ENCODE assay signal across 2 cellular contexts in the genomic region with DNA sequence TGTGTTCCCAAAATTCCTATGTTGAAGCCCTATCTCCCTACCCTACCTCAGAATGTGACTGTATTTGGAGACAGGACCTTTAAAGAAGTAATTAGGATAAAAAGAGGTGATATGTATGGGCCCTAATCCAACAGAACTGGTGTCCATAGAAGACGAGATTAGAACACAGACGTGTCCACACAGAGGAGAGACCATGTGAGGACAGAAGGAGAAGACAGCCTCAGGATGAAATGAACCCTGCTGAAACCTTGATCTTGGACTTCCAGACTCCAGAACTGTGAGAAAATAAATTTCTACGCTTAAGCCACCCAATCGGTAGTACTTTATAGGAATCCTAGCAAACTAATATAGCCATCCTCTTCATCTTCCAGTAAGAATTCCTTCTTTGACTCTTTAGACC.
A peak's percentile ranks its signal among the peaks of the same experiment; 100 is the strongest.
TF ChIP-seq lines count a peak whose summit lies in the region.

No MANE protein-coding gene starts in this region.

TF ChIP-seq in SK-N-SH, 30 proteins besides CTCF, POLR2A, EP300 and RAD21 (continued from another document):
- TF ChIP-seq, protein P1, sequence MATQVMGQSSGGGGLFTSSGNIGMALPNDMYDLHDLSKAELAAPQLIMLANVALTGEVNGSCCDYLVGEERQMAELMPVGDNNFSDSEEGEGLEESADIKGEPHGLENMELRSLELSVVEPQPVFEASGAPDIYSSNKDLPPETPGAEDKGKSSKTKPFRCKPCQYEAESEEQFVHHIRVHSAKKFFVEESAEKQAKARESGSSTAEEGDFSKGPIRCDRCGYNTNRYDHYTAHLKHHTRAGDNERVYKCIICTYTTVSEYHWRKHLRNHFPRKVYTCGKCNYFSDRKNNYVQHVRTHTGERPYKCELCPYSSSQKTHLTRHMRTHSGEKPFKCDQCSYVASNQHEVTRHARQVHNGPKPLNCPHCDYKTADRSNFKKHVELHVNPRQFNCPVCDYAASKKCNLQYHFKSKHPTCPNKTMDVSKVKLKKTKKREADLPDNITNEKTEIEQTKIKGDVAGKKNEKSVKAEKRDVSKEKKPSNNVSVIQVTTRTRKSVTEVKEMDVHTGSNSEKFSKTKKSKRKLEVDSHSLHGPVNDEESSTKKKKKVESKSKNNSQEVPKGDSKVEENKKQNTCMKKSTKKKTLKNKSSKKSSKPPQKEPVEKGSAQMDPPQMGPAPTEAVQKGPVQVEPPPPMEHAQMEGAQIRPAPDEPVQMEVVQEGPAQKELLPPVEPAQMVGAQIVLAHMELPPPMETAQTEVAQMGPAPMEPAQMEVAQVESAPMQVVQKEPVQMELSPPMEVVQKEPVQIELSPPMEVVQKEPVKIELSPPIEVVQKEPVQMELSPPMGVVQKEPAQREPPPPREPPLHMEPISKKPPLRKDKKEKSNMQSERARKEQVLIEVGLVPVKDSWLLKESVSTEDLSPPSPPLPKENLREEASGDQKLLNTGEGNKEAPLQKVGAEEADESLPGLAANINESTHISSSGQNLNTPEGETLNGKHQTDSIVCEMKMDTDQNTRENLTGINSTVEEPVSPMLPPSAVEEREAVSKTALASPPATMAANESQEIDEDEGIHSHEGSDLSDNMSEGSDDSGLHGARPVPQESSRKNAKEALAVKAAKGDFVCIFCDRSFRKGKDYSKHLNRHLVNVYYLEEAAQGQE (IDR thresholded peaks at IDR 0.05; ENCODE audit: low read depth, low read length), result no peak
- no peak for TF ChIP-seq TCF12 (IDR thresholded peaks at IDR 0.05)
- TF ChIP-seq NRF1 (IDR thresholded peaks at IDR 0.05; ENCODE audit: low read depth, low read length), result 0 out of 2 replicates have a peak, but pooled peaks have one; percentile 3
- TF ChIP-seq GABPA (IDR thresholded peaks at IDR 0.05; ENCODE audit: low read depth), result no peak
- TF ChIP-seq, protein P2, sequence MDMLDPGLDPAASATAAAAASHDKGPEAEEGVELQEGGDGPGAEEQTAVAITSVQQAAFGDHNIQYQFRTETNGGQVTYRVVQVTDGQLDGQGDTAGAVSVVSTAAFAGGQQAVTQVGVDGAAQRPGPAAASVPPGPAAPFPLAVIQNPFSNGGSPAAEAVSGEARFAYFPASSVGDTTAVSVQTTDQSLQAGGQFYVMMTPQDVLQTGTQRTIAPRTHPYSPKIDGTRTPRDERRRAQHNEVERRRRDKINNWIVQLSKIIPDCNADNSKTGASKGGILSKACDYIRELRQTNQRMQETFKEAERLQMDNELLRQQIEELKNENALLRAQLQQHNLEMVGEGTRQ (IDR thresholded peaks at IDR 0.05; ENCODE audit: borderline replicate concordance, low read depth, low read length), result no peak

TF ChIP-seq in SK-N-SH treated with all-trans-retinoic acid at 6 μM for 48 hours, 23 proteins besides CTCF, POLR2A, EP300 and RAD21 (continued from another document):
- TF ChIP-seq, protein P3, sequence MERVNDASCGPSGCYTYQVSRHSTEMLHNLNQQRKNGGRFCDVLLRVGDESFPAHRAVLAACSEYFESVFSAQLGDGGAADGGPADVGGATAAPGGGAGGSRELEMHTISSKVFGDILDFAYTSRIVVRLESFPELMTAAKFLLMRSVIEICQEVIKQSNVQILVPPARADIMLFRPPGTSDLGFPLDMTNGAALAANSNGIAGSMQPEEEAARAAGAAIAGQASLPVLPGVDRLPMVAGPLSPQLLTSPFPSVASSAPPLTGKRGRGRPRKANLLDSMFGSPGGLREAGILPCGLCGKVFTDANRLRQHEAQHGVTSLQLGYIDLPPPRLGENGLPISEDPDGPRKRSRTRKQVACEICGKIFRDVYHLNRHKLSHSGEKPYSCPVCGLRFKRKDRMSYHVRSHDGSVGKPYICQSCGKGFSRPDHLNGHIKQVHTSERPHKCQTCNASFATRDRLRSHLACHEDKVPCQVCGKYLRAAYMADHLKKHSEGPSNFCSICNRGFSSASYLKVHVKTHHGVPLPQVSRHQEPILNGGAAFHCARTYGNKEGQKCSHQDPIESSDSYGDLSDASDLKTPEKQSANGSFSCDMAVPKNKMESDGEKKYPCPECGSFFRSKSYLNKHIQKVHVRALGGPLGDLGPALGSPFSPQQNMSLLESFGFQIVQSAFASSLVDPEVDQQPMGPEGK (CRISPR knock-in tag; IDR thresholded peaks at IDR 0.05; ENCODE audit: borderline replicate concordance), result no peak
- TF ChIP-seq ZNF565 (CRISPR knock-in tag; conservative IDR thresholded peaks at IDR 0.05; ENCODE audit: low read depth), result no peak
- TF ChIP-seq SNAI2 (CRISPR knock-in tag; IDR thresholded peaks at IDR 0.05), result no peak
- TF ChIP-seq PPARA (CRISPR knock-in tag; IDR thresholded peaks at IDR 0.05; ENCODE audit: borderline replicate concordance), result no peak
- TF ChIP-seq, protein P4, sequence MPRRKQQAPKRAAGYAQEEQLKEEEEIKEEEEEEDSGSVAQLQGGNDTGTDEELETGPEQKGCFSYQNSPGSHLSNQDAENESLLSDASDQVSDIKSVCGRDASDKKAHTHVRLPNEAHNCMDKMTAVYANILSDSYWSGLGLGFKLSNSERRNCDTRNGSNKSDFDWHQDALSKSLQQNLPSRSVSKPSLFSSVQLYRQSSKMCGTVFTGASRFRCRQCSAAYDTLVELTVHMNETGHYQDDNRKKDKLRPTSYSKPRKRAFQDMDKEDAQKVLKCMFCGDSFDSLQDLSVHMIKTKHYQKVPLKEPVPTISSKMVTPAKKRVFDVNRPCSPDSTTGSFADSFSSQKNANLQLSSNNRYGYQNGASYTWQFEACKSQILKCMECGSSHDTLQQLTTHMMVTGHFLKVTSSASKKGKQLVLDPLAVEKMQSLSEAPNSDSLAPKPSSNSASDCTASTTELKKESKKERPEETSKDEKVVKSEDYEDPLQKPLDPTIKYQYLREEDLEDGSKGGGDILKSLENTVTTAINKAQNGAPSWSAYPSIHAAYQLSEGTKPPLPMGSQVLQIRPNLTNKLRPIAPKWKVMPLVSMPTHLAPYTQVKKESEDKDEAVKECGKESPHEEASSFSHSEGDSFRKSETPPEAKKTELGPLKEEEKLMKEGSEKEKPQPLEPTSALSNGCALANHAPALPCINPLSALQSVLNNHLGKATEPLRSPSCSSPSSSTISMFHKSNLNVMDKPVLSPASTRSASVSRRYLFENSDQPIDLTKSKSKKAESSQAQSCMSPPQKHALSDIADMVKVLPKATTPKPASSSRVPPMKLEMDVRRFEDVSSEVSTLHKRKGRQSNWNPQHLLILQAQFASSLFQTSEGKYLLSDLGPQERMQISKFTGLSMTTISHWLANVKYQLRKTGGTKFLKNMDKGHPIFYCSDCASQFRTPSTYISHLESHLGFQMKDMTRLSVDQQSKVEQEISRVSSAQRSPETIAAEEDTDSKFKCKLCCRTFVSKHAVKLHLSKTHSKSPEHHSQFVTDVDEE (CRISPR knock-in tag; IDR thresholded peaks at IDR 0.05), result no peak
- no peak for TF ChIP-seq ZFP3 (CRISPR knock-in tag; IDR thresholded peaks at IDR 0.05)
- no peak for TF ChIP-seq ARNTL (CRISPR knock-in tag; IDR thresholded peaks at IDR 0.05; ENCODE audit: borderline replicate concordance, low read depth)
- TF ChIP-seq ISL1 (CRISPR knock-in tag; IDR thresholded peaks at IDR 0.05), result no peak
- no peak for TF ChIP-seq TOX (CRISPR knock-in tag; IDR thresholded peaks at IDR 0.05; ENCODE audit: borderline replicate concordance)
- no peak for TF ChIP-seq ZC3H10 (CRISPR knock-in tag; IDR thresholded peaks at IDR 0.05)
- TF ChIP-seq, protein P5, sequence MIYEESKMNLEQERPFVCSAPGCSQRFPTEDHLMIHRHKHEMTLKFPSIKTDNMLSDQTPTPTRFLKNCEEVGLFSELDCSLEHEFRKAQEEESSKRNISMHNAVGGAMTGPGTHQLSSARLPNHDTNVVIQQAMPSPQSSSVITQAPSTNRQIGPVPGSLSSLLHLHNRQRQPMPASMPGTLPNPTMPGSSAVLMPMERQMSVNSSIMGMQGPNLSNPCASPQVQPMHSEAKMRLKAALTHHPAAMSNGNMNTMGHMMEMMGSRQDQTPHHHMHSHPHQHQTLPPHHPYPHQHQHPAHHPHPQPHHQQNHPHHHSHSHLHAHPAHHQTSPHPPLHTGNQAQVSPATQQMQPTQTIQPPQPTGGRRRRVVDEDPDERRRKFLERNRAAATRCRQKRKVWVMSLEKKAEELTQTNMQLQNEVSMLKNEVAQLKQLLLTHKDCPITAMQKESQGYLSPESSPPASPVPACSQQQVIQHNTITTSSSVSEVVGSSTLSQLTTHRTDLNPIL (CRISPR knock-in tag; IDR thresholded peaks at IDR 0.05; ENCODE audit: low read depth), result no peak
- no peak for TF ChIP-seq ZFP30 (CRISPR knock-in tag; IDR thresholded peaks at IDR 0.05)
- no peak for TF ChIP-seq GLIS3 (CRISPR knock-in tag; IDR thresholded peaks at IDR 0.05)
- no peak for TF ChIP-seq ESRRG (CRISPR knock-in tag; IDR thresholded peaks at IDR 0.05)
- TF ChIP-seq, protein P6, sequence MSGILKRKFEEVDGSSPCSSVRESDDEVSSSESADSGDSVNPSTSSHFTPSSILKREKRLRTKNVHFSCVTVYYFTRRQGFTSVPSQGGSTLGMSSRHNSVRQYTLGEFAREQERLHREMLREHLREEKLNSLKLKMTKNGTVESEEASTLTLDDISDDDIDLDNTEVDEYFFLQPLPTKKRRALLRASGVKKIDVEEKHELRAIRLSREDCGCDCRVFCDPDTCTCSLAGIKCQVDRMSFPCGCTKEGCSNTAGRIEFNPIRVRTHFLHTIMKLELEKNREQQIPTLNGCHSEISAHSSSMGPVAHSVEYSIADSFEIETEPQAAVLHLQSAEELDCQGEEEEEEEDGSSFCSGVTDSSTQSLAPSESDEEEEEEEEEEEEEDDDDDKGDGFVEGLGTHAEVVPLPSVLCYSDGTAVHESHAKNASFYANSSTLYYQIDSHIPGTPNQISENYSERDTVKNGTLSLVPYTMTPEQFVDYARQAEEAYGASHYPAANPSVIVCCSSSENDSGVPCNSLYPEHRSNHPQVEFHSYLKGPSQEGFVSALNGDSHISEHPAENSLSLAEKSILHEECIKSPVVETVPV (CRISPR knock-in tag; IDR thresholded peaks at IDR 0.05), result no peak
- no peak for TF ChIP-seq ZNF70 (CRISPR knock-in tag; IDR thresholded peaks at IDR 0.05)
- TF ChIP-seq RARB (CRISPR knock-in tag; IDR thresholded peaks at IDR 0.05), result no peak
TF ChIP-seq in SK-N-SH treated with all-trans-retinoic acid at 6 μM for 48 hours: peak in this region for 0.
